Comparison of ENCODE assay signal across 31 cellular contexts in the genomic region with DNA sequence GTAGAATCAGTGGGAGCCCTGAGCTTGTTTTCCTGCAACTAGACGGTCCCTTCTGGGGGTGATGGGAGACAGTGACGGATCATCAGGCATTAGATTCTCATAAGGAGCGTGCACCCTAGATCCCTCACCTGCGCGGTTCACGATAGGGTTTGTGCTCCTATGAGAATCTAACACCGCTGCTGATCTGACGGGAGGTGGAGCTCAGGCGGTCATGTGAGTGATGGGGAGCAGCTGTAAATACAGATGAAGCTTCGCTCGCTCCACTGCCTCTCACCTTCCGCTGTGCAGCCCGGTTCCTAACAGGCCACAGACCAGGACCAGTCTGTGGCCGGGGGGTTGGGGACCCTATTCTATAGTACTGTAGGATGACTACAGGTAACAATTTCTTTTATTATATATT.
"Had no signal": no experiment of that assay in that cellular context is flagged by ENCODE, and none has a peak within 500 bp of the region (broad histone marks: within the 10 kb centered on the region; RNA-seq: fewer than 3 reads in every experiment).

No MANE protein-coding gene starts in this region.

- H3K4me1 Mint-ChIP-seq: activated B cell treated with CpG ODN at 0.5 μM for 24 hours; activated T-helper 17 cell treated with anti-CD3 and anti-CD28 coated beads, Interleukin-2, amount 50 U/mL, for 72 hours; central memory CD8-positive, alpha-beta T cell; T-cell; T-helper 17 cell had no signal

- DNase-seq: activated B cell treated with CpG ODN at 0.5 μM for 24 hours; activated CD4-positive, alpha-beta memory T cell treated with anti-CD3 and anti-CD28 coated beads, Interleukin-2, amount 10 ng/mL, durations not matched to agents 7 days and 5 days; activated CD4-positive, alpha-beta T cell treated with anti-CD3 and anti-CD28 coated beads for 4 hours; activated CD4-positive, alpha-beta T cell treated with anti-CD3 and anti-CD28 coated beads, Interleukin-2, amount 10 ng/mL, durations not matched to agents 24 days and 14 days; activated CD4-positive, alpha-beta T cell treated with anti-CD3 and anti-CD28 coated beads, Interleukin-2, amount 50 U/mL, for 48 hours; activated CD4-positive, CD25-positive, alpha-beta regulatory T cell treated with anti-CD3 and anti-CD28 coated beads, Interleukin-2, amount 50 U/mL, for 72 hours; activated CD8-positive, alpha-beta memory T cell treated with anti-CD3 and anti-CD28 coated beads for 24 hours; activated CD8-positive, alpha-beta memory T cell treated with anti-CD3 and anti-CD28 coated beads, Interleukin-2, amount 50 U/mL, for 4 hours; activated CD8-positive, alpha-beta T cell treated with anti-CD3 and anti-CD28 coated beads, Interleukin-2, amount 10 ng/mL, durations not matched to agents 7 days and 5 days; activated effector memory CD4-positive, alpha-beta T cell treated with anti-CD3 and anti-CD28 coated beads, Interleukin-2, amount 50 U/mL, for 16 hours; activated gamma-delta T cell treated with Interleukin-2 at 50 U/mL for 16 hours; activated naive CD4-positive, alpha-beta T cell; activated naive CD4-positive, alpha-beta T cell treated with anti-CD3 and anti-CD28 coated beads for 36 hours; activated naive CD4-positive, alpha-beta T cell treated with anti-CD3 and anti-CD28 coated beads, Interleukin-2, amount 50 U/mL, for 16 hours; activated naive CD8-positive, alpha-beta T cell treated with anti-CD3 and anti-CD28 coated beads, Interleukin-2, amount 10 ng/mL, durations not matched to agents 7 days and 5 days; activated naive CD8-positive, alpha-beta T cell treated with anti-CD3 and anti-CD28 coated beads, Interleukin-2, amount 50 U/mL, for 24 hours; activated T-cell treated with anti-CD3 and anti-CD28 coated beads for 4 hours; activated T-cell treated with anti-CD3 and anti-CD28 coated beads, Interleukin-2, amount 50 U/mL, for 1 hour; activated T-cell treated with anti-CD3 and anti-CD28 coated beads, Interleukin-2, amount 50 U/mL, for 4 hours; activated T-cell treated with anti-CD3 and anti-CD28 coated beads, Interleukin-2, amount 50 U/mL, for 72 hours; amygdala; anterior cingulate cortex; caudate nucleus; cerebellar nuclear complex; T-cell; T-helper 17 cell had no signal

- H3K4me3 Mint-ChIP-seq: activated B cell treated with CpG ODN at 0.5 μM for 24 hours; activated CD4-positive, alpha-beta memory T cell treated with anti-CD3 and anti-CD28 coated beads, Interleukin-2, amount 10 ng/mL, durations not matched to agents 7 days and 5 days; activated CD4-positive, alpha-beta T cell treated with anti-CD3 and anti-CD28 coated beads, Interleukin-2, amount 10 ng/mL, durations not matched to agents 24 days and 14 days; activated CD8-positive, alpha-beta T cell treated with anti-CD3 and anti-CD28 coated beads, Interleukin-2, amount 10 ng/mL, durations not matched to agents 7 days and 5 days; activated naive CD4-positive, alpha-beta T cell treated with anti-CD3 and anti-CD28 coated beads for 36 hours; activated naive CD8-positive, alpha-beta T cell; activated naive CD8-positive, alpha-beta T cell treated with anti-CD3 and anti-CD28 coated beads, Interleukin-2, amount 10 ng/mL, durations not matched to agents 7 days and 5 days; activated naive CD8-positive, alpha-beta T cell treated with anti-CD3 and anti-CD28 coated beads, Interleukin-2, amount 50 U/mL, for 24 hours; activated T-cell treated with anti-CD3 and anti-CD28 coated beads, Interleukin-2, amount 50 U/mL, for 4 hours; activated T-cell treated with anti-CD3 and anti-CD28 coated beads, Interleukin-2, amount 50 U/mL, for 72 hours; activated T-helper 1 cell treated with anti-CD3 and anti-CD28 coated beads, Interleukin-12 subunit alpha, Interleukin-12 subunit beta, Interleukin-2, Interleukin-4 antibody, amounts not matched to agents 30 ng/mL and 10 ng/mL and 1 ng/mL, durations not matched to agents 14 hours and 24 hours and 36 hours; activated T-helper 17 cell treated with anti-CD3 and anti-CD28 coated beads, Interleukin-2, amount 50 U/mL, for 72 hours; brain; central memory CD8-positive, alpha-beta T cell; T-cell; T-helper 17 cell had no signal

- ATAC-seq: activated CD8-positive, alpha-beta T cell treated with anti-CD3 and anti-CD28 coated beads, Interleukin-2, amount 10 ng/mL, durations not matched to agents 7 days and 5 days; activated naive CD8-positive, alpha-beta T cell treated with anti-CD3 and anti-CD28 coated beads, Interleukin-2, amount 50 U/mL, for 24 hours; activated T-cell treated with anti-CD3 and anti-CD28 coated beads, Interleukin-2, amount 50 U/mL, for 4 hours; activated T-cell treated with anti-CD3 and anti-CD28 coated beads, Interleukin-2, amount 50 U/mL, for 72 hours; activated T-helper 17 cell treated with anti-CD3 and anti-CD28 coated beads, Interleukin-2, amount 50 U/mL, for 72 hours; T-cell; T-helper 17 cell had no signal

- H3K9me3 Mint-ChIP-seq: activated naive CD4-positive, alpha-beta T cell treated with anti-CD3 and anti-CD28 coated beads for 36 hours had no signal

- H3K27me3 Mint-ChIP-seq: activated B cell treated with CpG ODN at 0.5 μM for 24 hours; activated naive CD8-positive, alpha-beta T cell had no signal

- H3K36me3 Mint-ChIP-seq: activated naive CD8-positive, alpha-beta T cell; brain; T-cell had no signal

- H3K27ac Mint-ChIP-seq: activated B cell treated with CpG ODN at 0.5 μM for 24 hours; activated CD4-positive, alpha-beta memory T cell treated with anti-CD3 and anti-CD28 coated beads, Interleukin-2, amount 10 ng/mL, durations not matched to agents 7 days and 5 days; activated CD4-positive, alpha-beta T cell treated with anti-CD3 and anti-CD28 coated beads, Interleukin-2, amount 10 ng/mL, durations not matched to agents 24 days and 14 days; activated CD8-positive, alpha-beta T cell treated with anti-CD3 and anti-CD28 coated beads, Interleukin-2, amount 10 ng/mL, durations not matched to agents 7 days and 5 days; activated naive CD4-positive, alpha-beta T cell treated with anti-CD3 and anti-CD28 coated beads for 36 hours; activated naive CD8-positive, alpha-beta T cell; activated naive CD8-positive, alpha-beta T cell treated with anti-CD3 and anti-CD28 coated beads, Interleukin-2, amount 10 ng/mL, durations not matched to agents 7 days and 5 days; activated naive CD8-positive, alpha-beta T cell treated with anti-CD3 and anti-CD28 coated beads, Interleukin-2, amount 50 U/mL, for 24 hours; activated T-cell treated with anti-CD3 and anti-CD28 coated beads, Interleukin-2, amount 50 U/mL, for 72 hours; activated T-helper 1 cell treated with anti-CD3 and anti-CD28 coated beads, Interleukin-12 subunit alpha, Interleukin-12 subunit beta, Interleukin-2, Interleukin-4 antibody, amounts not matched to agents 30 ng/mL and 10 ng/mL and 1 ng/mL, durations not matched to agents 14 hours and 24 hours and 36 hours; activated T-helper 17 cell treated with anti-CD3 and anti-CD28 coated beads, Interleukin-2, amount 50 U/mL, for 72 hours; brain; T-cell; T-helper 17 cell had no signal
